In the genomic region with DNA sequence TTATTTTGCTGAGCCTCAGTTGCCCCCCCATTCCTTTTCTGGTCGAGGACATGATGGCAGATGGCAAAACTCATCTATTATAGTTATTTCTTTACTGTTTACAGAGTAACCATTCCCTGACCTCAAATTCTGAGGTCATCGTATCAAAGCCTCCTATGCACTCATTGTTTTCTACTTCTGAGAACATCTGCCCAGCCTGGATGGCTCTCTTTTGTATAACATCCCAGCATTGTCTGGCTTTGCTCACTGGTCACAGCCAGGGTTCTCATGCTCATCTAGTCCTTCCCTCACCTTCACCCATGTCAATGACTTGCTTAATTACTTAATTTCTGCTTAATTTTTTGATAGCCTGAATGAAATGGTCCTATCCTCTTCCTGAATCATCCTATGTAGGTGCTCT, we compare ENCODE assay signal across 15 cellular contexts.
DNase-seq lines count a peak whose midpoint lies in the region; TF ChIP-seq lines count a peak whose summit lies in the region.
"Had no signal": no experiment of that assay in that cellular context is flagged by ENCODE, and none has a peak within 500 bp of the region (broad histone marks: within the 10 kb centered on the region; RNA-seq: fewer than 3 reads in every experiment).

No MANE protein-coding gene starts in this region.

- H2AK5ac ChIP-seq in mesendoderm (ENCODE audit: low read length) = no peak overlapping the region
- no peak overlapping the region for H2AK5ac ChIP-seq in neuronal stem cell (ENCODE audit: low read depth, low read length)

- H3K27me3 ChIP-seq in mesendoderm (ENCODE audit: insufficient read depth, low read length, poor library complexity) (no peaks in the 10 kb centered on the region), MM.1S (replicated peaks; ENCODE audit: insufficient read depth, low read length) (no peaks in the 10 kb centered on the region), neuronal stem cell (ENCODE audit: control insufficient read depth in 3 of 3, insufficient read depth in 3 of 3, low read depth in 1 of 3, low read length in 3 of 3) (no peaks in the 10 kb centered on the region)

- H3K79me1 ChIP-seq in mesendoderm (ENCODE audit: low read length) (no peaks in the 10 kb centered on the region), neuronal stem cell (ENCODE audit: low read depth, low read length) (no peaks in the 10 kb centered on the region)

- no peak overlapping the region for H4K8ac ChIP-seq in mesendoderm (ENCODE audit: low read depth, low read length)
- no peak overlapping the region for H4K8ac ChIP-seq in neuronal stem cell (ENCODE audit: low read depth, low read length)

- H3K14ac ChIP-seq in neuronal stem cell (ENCODE audit: low read length) = no peak overlapping the region

- H2BK5ac ChIP-seq in mesendoderm (ENCODE audit: low read length) (no peak overlapping the region), neuronal stem cell (ENCODE audit: low read length) (no peak overlapping the region)

- H3K9me2 ChIP-seq in MM.1S (replicated peaks; ENCODE audit: insufficient read depth, low read length) = no peaks in the 10 kb centered on the region

- no peak overlapping the region for H2BK12ac ChIP-seq in neuronal stem cell (ENCODE audit: low read length)

- no peak overlapping the region for H3K9ac ChIP-seq in mesendoderm (ENCODE audit: low read length)
- H3K9ac ChIP-seq in MM.1S (ENCODE audit: low read length) = no peak overlapping the region
- no peak overlapping the region for H3K9ac ChIP-seq in neuronal stem cell (ENCODE audit: low read depth, low read length, poor library complexity)

- TF ChIP-seq CTCF in MM.1S (IDR thresholded peaks at IDR 0.05; ENCODE audit: low read length) = no peak

- POLR2A ChIA-PET in activated CD4-positive, alpha-beta memory T cell treated with anti-CD3 and anti-CD28 coated beads for 36 hours (lab: Charles Lee) = no interaction called here

- no peaks in the 10 kb centered on the region for H3K27me3 Mint-ChIP-seq in activated CD4-positive, alpha-beta memory T cell treated with anti-CD3 and anti-CD28 coated beads for 36 hours
- H3K27me3 Mint-ChIP-seq: B cell; CD4-positive, alpha-beta T cell had no signal

- H3K9me3 ChIP-seq in MM.1S (replicated peaks; ENCODE audit: insufficient read depth, low read length) (no peaks in the 10 kb centered on the region), neuronal stem cell (replicated peaks in 1 of 2; ENCODE audit: control insufficient read depth in 2 of 2, insufficient read depth in 1 of 2, low read depth in 1 of 2, low read length in 2 of 2) (peaks cover 0 to 5% of the 10 kb centered on the region in 2 donors)

- H3K23ac ChIP-seq in mesendoderm (ENCODE audit: low read length) (no peak overlapping the region), neuronal stem cell (ENCODE audit: low read depth, low read length, poor library complexity) (no peak overlapping the region)

- intact Hi-C loops in activated CD4-positive, alpha-beta memory T cell treated with anti-CD3 and anti-CD28 coated beads for 36 hours (cut with micrococcal nuclease) = no loop called here

- H4K20me1 ChIP-seq in MM.1S (ENCODE audit: insufficient read depth, low read length) = no peaks in the 10 kb centered on the region

- DNase-seq in Ammon's horn (ENCODE audit: low spot score) = peak; percentile 34
- peak; percentile 57 for DNase-seq in DMS53 treated with DMSO at 0.1 percent for 48 hours (lab: John Stamatoyannopoulos, UW; ENCODE audit: unreplicated experiment)
- peak; percentile 3 for DNase-seq in NCI-H774 (lab: John Stamatoyannopoulos, UW)
- DNase-seq in mesendoderm = no peak
- DNase-seq in MM.1S = no peak
- no peak for DNase-seq in activated CD4-positive, alpha-beta memory T cell treated with anti-CD3 and anti-CD28 coated beads for 36 hours
- no peak for DNase-seq in neuronal stem cell (ENCODE audit: low spot score)
- DNase-seq: ACHN; CD4-positive, alpha-beta T cell; H7; Karpas-422; NCI-H1417 treated with DMSO at 0.1 percent for 48 hours; NCI-H446; PC-3 had no signal

- CTCF ChIA-PET in activated CD4-positive, alpha-beta memory T cell treated with anti-CD3 and anti-CD28 coated beads for 36 hours (lab: Charles Lee) = no interaction called here

- H3K36me3 ChIP-seq in mesendoderm (ENCODE audit: control insufficient read depth, insufficient read depth, low read length) (no peaks in the 10 kb centered on the region), MM.1S (replicated peaks; ENCODE audit: insufficient read depth, low read length) (no peaks in the 10 kb centered on the region), neuronal stem cell (replicated peaks in 1 of 2; ENCODE audit: control insufficient read depth in 2 of 2, insufficient read depth in 2 of 2, low read length in 2 of 2) (no peaks in the 10 kb centered on the region)

- peaks cover 8% of the 10 kb centered on the region for H3K9me3 Mint-ChIP-seq in activated CD4-positive, alpha-beta memory T cell treated with anti-CD3 and anti-CD28 coated beads for 36 hours

- no peak overlapping the region for H3K27ac ChIP-seq in mesendoderm (ENCODE audit: low read depth, low read length)
- H3K27ac ChIP-seq in MM.1S (ENCODE audit: low read length) = no peak overlapping the region
- no peak overlapping the region for H3K27ac ChIP-seq in neuronal stem cell (replicated peaks; ENCODE audit: low read length)

- H3K56ac ChIP-seq in mesendoderm (ENCODE audit: low read length) = no peak overlapping the region

- H3K18ac ChIP-seq in mesendoderm (ENCODE audit: low read length) (no peak overlapping the region), neuronal stem cell (ENCODE audit: low read length) (no peak overlapping the region)

- H3K4ac ChIP-seq in mesendoderm (ENCODE audit: low read depth, low read length) (peak overlapping the region; percentile 36), neuronal stem cell (ENCODE audit: low read length) (no peak overlapping the region)

- H2BK15ac ChIP-seq in mesendoderm (replicated peaks; ENCODE audit: low read depth) = no peak overlapping the region
- no peak overlapping the region for H2BK15ac ChIP-seq in neuronal stem cell (ENCODE audit: low read length)

- H2BK120ac ChIP-seq in mesendoderm (ENCODE audit: low read depth, low read length) (no peak overlapping the region), neuronal stem cell (ENCODE audit: low read depth, low read length) (no peak overlapping the region)

- H3K4me1 Mint-ChIP-seq in activated CD4-positive, alpha-beta memory T cell treated with anti-CD3 and anti-CD28 coated beads for 36 hours (ENCODE audit: low read depth) = no peaks in the 10 kb centered on the region
- H3K4me1 Mint-ChIP-seq: B cell had no signal

- H3K4me1 ChIP-seq in mesendoderm (ENCODE audit: control insufficient read depth, low read depth, low read length) (peaks cover 3% of the 10 kb centered on the region), MM.1S (ENCODE audit: low read length) (no peaks in the 10 kb centered on the region), neuronal stem cell (ENCODE audit: control insufficient read depth in 2 of 2, insufficient read depth in 1 of 2, low read depth in 1 of 2, low read length in 2 of 2) (peaks cover 0 to 5% of the 10 kb centered on the region in 2 donors)

- H3K4me2 ChIP-seq in mesendoderm (ENCODE audit: low read length) (no peak overlapping the region), MM.1S (ENCODE audit: low read depth, low read length) (no peak overlapping the region), neuronal stem cell (ENCODE audit: insufficient read depth, low read length, poor library complexity, severe bottlenecking) (no peak overlapping the region)

- H3K4me3 Mint-ChIP-seq in activated CD4-positive, alpha-beta memory T cell treated with anti-CD3 and anti-CD28 coated beads for 36 hours = no peak overlapping the region
- H3K4me3 Mint-ChIP-seq: B cell; CD4-positive, alpha-beta T cell had no signal

- H2AFZ ChIP-seq in MM.1S (ENCODE audit: low read length) = no peak overlapping the region
- H2AFZ ChIP-seq in neuronal stem cell (ENCODE audit: low read length) = no peak overlapping the region

- H4K91ac ChIP-seq in neuronal stem cell (ENCODE audit: low read depth, low read length, poor library complexity) = no peak overlapping the region

- no peak overlapping the region for H3K4me3 ChIP-seq in mesendoderm (ENCODE audit: low read length)
- H3K4me3 ChIP-seq in MM.1S (ENCODE audit: low read length) = no peak overlapping the region
- no peak overlapping the region for H3K4me3 ChIP-seq in neuronal stem cell (ENCODE audit: low read length in 2 of 2)

- H3K27ac Mint-ChIP-seq in activated CD4-positive, alpha-beta memory T cell treated with anti-CD3 and anti-CD28 coated beads for 36 hours = no peak overlapping the region
- H3K27ac Mint-ChIP-seq: B cell; CD4-positive, alpha-beta T cell had no signal

- H3F3A ChIP-seq in MM.1S (ENCODE audit: insufficient read depth, low read length) = no peaks in the 10 kb centered on the region

- no CpG with 5 or more reads among the region's 2 CpGs for WGBS in mesendoderm (ENCODE audit: extremely low coverage, insufficient coverage, low lambda C conversion rate)
- WGBS in neuronal stem cell (ENCODE audit: extremely low coverage in 2 of 2, insufficient read length in 2 of 2, insufficient replicate concordance in 1 of 2), 2 donors = no CpG with 5 or more reads among the region's 2 CpGs

- no peaks in the 10 kb centered on the region for H3K79me2 ChIP-seq in mesendoderm (ENCODE audit: control insufficient read depth, insufficient read depth, low read length)
- H3K79me2 ChIP-seq in MM.1S (ENCODE audit: low read length) = no peaks in the 10 kb centered on the region

- no peak overlapping the region for H4K5ac ChIP-seq in mesendoderm (ENCODE audit: low read length)

- peaks cover 3% of the 10 kb centered on the region for H3K36me3 Mint-ChIP-seq in activated CD4-positive, alpha-beta memory T cell treated with anti-CD3 and anti-CD28 coated beads for 36 hours

Comparison
In these comparisons a context has a peak if more than half of its experiments do, and no peak if none do; other contexts are left out.
1. DNase-seq: peak in Ammon's horn (single experiment), DMS53 treated with DMSO at 0.1 percent for 48 hours (single experiment) and NCI-H774 (single experiment); none in mesendoderm (single experiment), MM.1S (single experiment), activated CD4-positive, alpha-beta memory T cell treated with anti-CD3 and anti-CD28 coated beads for 36 hours (single experiment) and neuronal stem cell (single experiment).